In genomic region chr17:12666718-12667117, GRCh38 we compare ENCODE assay signal across 18 cellular contexts. TPM values are rescaled to one million over a fixed set of nuclear protein-coding genes. Genes with fewer than 3 reads are reported as not detected.
DNase-seq lines count a peak whose midpoint lies in the region; TF ChIP-seq lines count a peak whose summit lies in the region.
"Had no signal": no experiment of that assay in that cellular context is flagged by ENCODE, and none has a peak within 500 bp of the region (broad histone marks: within the 10 kb centered on the region; RNA-seq: fewer than 3 reads in every experiment).

No MANE protein-coding gene starts in this region.

- no peak overlapping the region for H3K27ac Mint-ChIP-seq in mesothelial cell of epicardium
- H3K27ac Mint-ChIP-seq: activated naive CD8-positive, alpha-beta T cell treated with anti-CD3 and anti-CD28 coated beads, Interleukin-2, amount 50 U/mL, for 24 hours; neural progenitor cell had no signal

- H3K4me3 ChIP-seq in astrocyte of the spinal cord (ENCODE audit: low read depth, low read length) = no peak overlapping the region
- H3K4me3 ChIP-seq in skeletal muscle tissue (ENCODE audit: low read length in 3 of 3) = no peak overlapping the region
- no peak overlapping the region for H3K4me3 ChIP-seq in foreskin fibroblast (ENCODE audit: low read depth in 1 of 2, low read length in 2 of 2)

- in situ Hi-C loops in astrocyte of the spinal cord (cut with HindIII; ENCODE audit: low sequenced_read_pairs) = no loop called here

- H3K9ac ChIP-seq in skeletal muscle tissue (ENCODE audit: low read depth in 1 of 3, low read length in 3 of 3) = no peak overlapping the region
- H3K9ac ChIP-seq: KMS-11, neural progenitor cell had no signal

- intact Hi-C loops in posterior cingulate gyrus (cut with DNase I) = loop anchor here (2.0 to 10.0 kb wide), 3 partner anchors 122 to 486 kb away; no protein-coding TSS in a partner anchor

- H3K27me3 Mint-ChIP-seq in mesothelial cell of epicardium (ENCODE audit: low read depth) = peaks cover 62% of the 10 kb centered on the region

- H3K27ac ChIP-seq in skeletal muscle tissue (ENCODE audit: low read depth, low read length) = peak overlapping the region; percentile 20
- H3K27ac ChIP-seq: KMS-11, neural progenitor cell had no signal

- DNase-seq in EH (ENCODE audit: low read depth) (peak; percentile 32), astrocyte of the spinal cord (ENCODE audit: low read depth, low spot score) (peak; percentile 2), mesothelial cell of epicardium (ENCODE audit: low spot score in 2 of 2, unreplicated experiment in 2 of 2) (no peak), mucosa of gallbladder (ENCODE audit: low spot score) (no peak), foreskin fibroblast (no peak), AML-193 (lab: John Stamatoyannopoulos, UW) (no peak), posterior cingulate gyrus (no peak)
- DNase-seq: activated CD8-positive, alpha-beta memory T cell treated with anti-CD3 and anti-CD28 coated beads for 24 hours; activated naive CD8-positive, alpha-beta T cell treated with anti-CD3 and anti-CD28 coated beads, Interleukin-2, amount 50 U/mL, for 24 hours; effector CD4-positive, alpha-beta T cell; NCI-H1092; NCI-H510A treated with DMSO at 0.1 percent for 48 hours; SIG-M5; stimulated activated naive CD8-positive, alpha-beta T cell treated with anti-CD3 and anti-CD28 coated beads, Interleukin-15, Interleukin-2, amounts not matched to agents 100 U/mL and 50 U/mL, for 24 hours had no signal

- peak overlapping the region; percentile 76 for H3K4me3 Mint-ChIP-seq in mesothelial cell of epicardium
- H3K4me3 Mint-ChIP-seq: activated naive CD8-positive, alpha-beta T cell treated with anti-CD3 and anti-CD28 coated beads, Interleukin-2, amount 50 U/mL, for 24 hours had no signal

- H3K9me3 ChIP-seq in skeletal muscle tissue (ENCODE audit: control insufficient read depth in 3 of 3, low read length in 3 of 3) = no peaks in the 10 kb centered on the region

- peaks cover 30 to 36% (median 35%) of the 10 kb centered on the region in 3 donors for H3K27me3 ChIP-seq in skeletal muscle tissue (ENCODE audit: control insufficient read depth in 3 of 3, insufficient read depth in 3 of 3, low read length in 3 of 3)

- H3K36me3 ChIP-seq in skeletal muscle tissue (ENCODE audit: control insufficient read depth in 3 of 3, insufficient read depth in 3 of 3, low read length in 3 of 3) = no peaks in the 10 kb centered on the region
- H3K36me3 ChIP-seq: neural progenitor cell had no signal

- TF ChIP-seq CTCF in astrocyte of the spinal cord (IDR thresholded peaks at IDR 0.05; ENCODE audit: low read depth, low read length) = no peak
- TF ChIP-seq CTCF in mesothelial cell of epicardium (IDR thresholded peaks at IDR 0.05; ENCODE audit: unreplicated experiment) = no peak
- no peak for TF ChIP-seq CTCF in foreskin fibroblast (IDR thresholded peaks at IDR 0.05; ENCODE audit: low read depth, low read length)

- peaks cover 5 to 13% (median 7%) of the 10 kb centered on the region in 3 donors for H3K4me1 ChIP-seq in skeletal muscle tissue (ENCODE audit: control insufficient read depth in 3 of 3, insufficient read depth in 3 of 3, low read length in 3 of 3)

- H3K9me3 Mint-ChIP-seq in mesothelial cell of epicardium = no peaks in the 10 kb centered on the region
- H3K9me3 Mint-ChIP-seq: activated naive CD8-positive, alpha-beta T cell treated with anti-CD3 and anti-CD28 coated beads, Interleukin-2, amount 50 U/mL, for 24 hours; neural progenitor cell had no signal

- H3K4me1 Mint-ChIP-seq in mesothelial cell of epicardium = peaks cover 19% of the 10 kb centered on the region

- no peaks in the 10 kb centered on the region for H3K36me3 Mint-ChIP-seq in mesothelial cell of epicardium
- H3K36me3 Mint-ChIP-seq: neural progenitor cell had no signal

RNA-seq across cellular contexts. Expression of gene MYOCD, which starts 1.0 kb away (rescaled TPM):
- total RNA-seq in mesothelial cell of epicardium (10.3 to 13.0 TPM (median 11.4 TPM) in 3 replicates), skeletal muscle tissue (0.52 TPM), mucosa of gallbladder (37.3 TPM)
- total RNA-seq: T-helper 1 cell treated with Interleukin-12 subunit alpha and Interleukin-12 subunit beta and Interleukin-4 antibody, amounts not matched to agents 30 ng/mL and 1 ng/mL, for 36 hours had no signal

Comparison
In these comparisons a context has a peak if more than half of its experiments do, and no peak if none do; other contexts are left out.
1. DNase-seq: peak in EH (single experiment) and astrocyte of the spinal cord (single experiment); none in mesothelial cell of epicardium (0 of 2), mucosa of gallbladder (single experiment), foreskin fibroblast (0 of 2), AML-193 (0 of 2) and posterior cingulate gyrus (0 of 10).